ENCODE assay signal across 11 cellular contexts in genomic region chr12:109612975-109613502, GRCh38. TPM values are rescaled to one million over a fixed set of nuclear protein-coding genes. Genes with fewer than 3 reads are reported as not detected.
DNase-seq lines count a peak whose midpoint lies in the region; ATAC-seq, FAIRE-seq and TF ChIP-seq lines count a peak whose summit lies in the region.
"Had no signal": no experiment of that assay in that cellular context is flagged by ENCODE, and none has a peak within 500 bp of the region (broad histone marks: within the 10 kb centered on the region; RNA-seq: fewer than 3 reads in every experiment).

No MANE protein-coding gene starts in this region.

- ATAC-seq in A549 (peak; percentile 58 to 80), GM21576 (IDR thresholded peaks at IDR 0.05; ENCODE audit: unreplicated experiment) (no peak), GM19397 (IDR thresholded peaks at IDR 0.05; ENCODE audit: unreplicated experiment) (no peak), GM19328 (IDR thresholded peaks at IDR 0.05; ENCODE audit: unreplicated experiment) (no peak)

- CTCF ChIA-PET in A549 (lab: Yijun Ruan, JAX): interaction anchor here (0.9 to 2.9 kb wide), 4 partner anchors 9 to 162 kb away, joined by 3 to 37 read pairs (median 4); no protein-coding TSS in a partner anchor

- WGBS in A549 (ENCODE audit: missing lambda C conversion rate): 28% methylated on average over 5 of the region's 5 CpGs

- DNase-seq in A549 (ENCODE audit: low read depth in 1 of 2, low spot score in 1 of 2) (peak; percentile 30 to 55), GM10266 (ENCODE audit: extremely low spot score) (no peak), RCC 7860 (ENCODE audit: low spot score) (peak; percentile 6), foreskin fibroblast (peak in 1 of 2 donors; percentile 17), anterior cingulate cortex (lab: John Stamatoyannopoulos, UW) (no peak)
- DNase-seq: activated CD4-positive, alpha-beta T cell treated with anti-CD3 and anti-CD28 coated beads for 48 hours; stimulated activated CD4-positive, alpha-beta T cell treated with anti-CD3 and anti-CD28 coated beads, Interleukin-4, amount 100 ng/mL, for 1 hour had no signal

- TF ChIP-seq POLR2A in A549 (IDR thresholded peaks at IDR 0.05; ENCODE audit: low read length): no peak

- H3K4me2 ChIP-seq in A549: no peak overlapping the region

- H3K9me3 ChIP-seq in A549: no peaks in the 10 kb centered on the region

- H3K4me3 ChIP-seq in A549 (no peak overlapping the region), foreskin fibroblast (ENCODE audit: low read depth in 1 of 2, low read length in 2 of 2) (no peak overlapping the region)

- FAIRE-seq in A549 (lab: Jason Lieb, UNC): no peak
- FAIRE-seq in RCC 7860 (lab: Jason Lieb, UNC): no peak
- FAIRE-seq: G401.6 had no signal

- peak; percentile 27; the same call in 2 of the 3 replicates for TF ChIP-seq CTCF in A549 (IDR thresholded peaks at IDR 0.05)
- TF ChIP-seq CTCF in GM10266 (IDR thresholded peaks at IDR 0.05; ENCODE audit: control insufficient read depth, insufficient read depth, low read depth, missing control alignments): peak; percentile 21
- peak; percentile 31 for TF ChIP-seq CTCF in foreskin fibroblast (IDR thresholded peaks at IDR 0.05; ENCODE audit: low read depth, low read length)

- TF ChIP-seq EP300 in A549 (IDR thresholded peaks at IDR 0.05): no peak

- TF ChIP-seq RAD21 in A549 (conservative IDR thresholded peaks at IDR 0.05 in 1 of 2, IDR thresholded peaks at IDR 0.05 in 1 of 2): peak in 1 of 2 experiments; percentile 27; a peak in 1 of 5 replicates

- H3K27ac ChIP-seq in A549: no peak overlapping the region

- H3K4me1 ChIP-seq in A549: no peaks in the 10 kb centered on the region

- POLR2A ChIA-PET in A549 (lab: Yijun Ruan, JAX): no interaction called here

TF ChIP-seq in A549, 52 proteins besides CTCF, POLR2A, EP300 and RAD21:
- TF ChIP-seq HMGXB4 (CRISPR knock-in tag; IDR thresholded peaks at IDR 0.05; ENCODE audit: borderline replicate concordance): no peak

RNA-seq across cellular contexts. Expression of gene MVK, which starts 39.4 kb away (rescaled TPM):
- polyA plus RNA-seq in A549 (2011; rRNA removed): 5.9 and 7.0 TPM in 2 replicates
- 13.6 and 19.9 TPM in 2 replicates for polyA plus RNA-seq in A549 (2012; cell fraction: cytosol; rRNA removed)
- 18.4 and 25.1 TPM in 2 replicates for polyA plus RNA-seq in A549 (2012; cell fraction: nucleus; rRNA removed)
- polyA plus RNA-seq in A549 (2017; fragmentation: RNase III; extraction: RNeasy Plus Mini Kit Qiagen cat#74134 plus additional on column Dnase treatment): 7.5 to 14.8 TPM (median 14.0 TPM) in 3 replicates
- polyA minus RNA-seq in A549 (2011; rRNA and poly(A)+ RNA removed): 6.4 and 7.3 TPM in 2 replicates

RNA-seq across cellular contexts. Expression of gene MMAB, which starts 39.7 kb away (rescaled TPM):
- polyA plus RNA-seq in A549 (2011; rRNA removed) (23.0 and 26.1 TPM in 2 replicates), A549 (2017; fragmentation: RNase III; extraction: RNeasy Plus Mini Kit Qiagen cat#74134 plus additional on column Dnase treatment) (32.8 to 36.8 TPM (median 34.7 TPM) in 3 replicates)
- 27.2 and 29.6 TPM in 2 replicates for polyA plus RNA-seq in A549 (2012; cell fraction: cytosol; rRNA removed)
- 20.9 and 22.0 TPM in 2 replicates for polyA plus RNA-seq in A549 (2012; cell fraction: nucleus; rRNA removed)
- polyA minus RNA-seq in A549 (2011; rRNA and poly(A)+ RNA removed): 14.5 and 18.6 TPM in 2 replicates

Comparison
In these comparisons a context has a peak if more than half of its experiments do, and no peak if none do; other contexts are left out.
1. ATAC-seq: peak in A549 (2 of 2); none in GM21576 (single experiment), GM19397 (single experiment) and GM19328 (single experiment).
2. DNase-seq: peak in A549 (2 of 2) and RCC 7860 (single experiment); none in GM10266 (single experiment) and anterior cingulate cortex (0 of 58).
3. Peak in every context shown above with its lines, with median percentiles within 50 percentile points of each other: CTCF ChIP-seq.